In the genomic region with DNA sequence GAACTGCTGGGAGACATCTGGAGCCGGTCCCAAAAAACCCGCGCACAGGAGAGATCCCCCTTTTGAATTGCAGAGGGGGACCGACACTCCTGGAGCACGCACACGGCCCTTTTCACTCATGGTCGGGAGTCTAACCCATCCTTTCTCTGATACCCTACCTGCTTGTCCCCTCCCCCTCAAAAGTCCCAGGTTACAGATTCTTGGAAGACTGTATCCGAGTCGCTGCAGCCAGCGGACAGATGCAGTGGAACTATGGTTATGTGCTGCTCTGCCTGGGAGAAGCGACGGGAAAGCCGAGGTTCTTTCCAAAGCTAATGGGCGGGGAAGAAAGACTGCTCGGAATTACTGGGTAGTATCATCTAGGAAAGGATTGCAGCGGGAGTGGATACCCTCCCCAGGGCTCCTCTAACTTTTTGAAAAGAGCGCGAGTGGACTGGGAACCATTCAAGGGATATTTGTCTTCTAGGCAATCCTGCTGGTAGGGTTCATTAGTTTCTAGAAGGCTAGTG, we compare ENCODE assay signal across 1 cellular context.
TF ChIP-seq lines count a peak whose summit lies in the region.

No MANE protein-coding gene starts in this region.

TF ChIP-seq in H1, 55 proteins besides CTCF, POLR2A, EP300 and RAD21 (continued from another document):
- TF ChIP-seq TAF1 (IDR thresholded peaks at IDR 0.05; ENCODE audit: low read depth, low read length) (0 out of 2 replicates have a peak, but pooled peaks have one; percentile 10), CEBPB (IDR thresholded peaks at IDR 0.05; ENCODE audit: low read depth, low read length) (no peak), RNF2 (IDR thresholded peaks at IDR 0.05; ENCODE audit: borderline replicate concordance, low read depth, low read length, missing control alignments, poor library complexity, severe bottlenecking) (peak; percentile 48), TAF7 (optimal IDR thresholded peaks at IDR 0.05; ENCODE audit: borderline replicate concordance, low read depth, low read length) (peak; percentile 55), EZH2 (IDR thresholded peaks at IDR 0.05; ENCODE audit: low read depth, low read length, severe bottlenecking) (peak; percentile 93)
TF ChIP-seq in H1: peak in this region for 5.
